1 cellular context compared by ENCODE assay signal in genomic region chr4:22515145-22515887, GRCh38.
A peak's percentile ranks its signal among the peaks of the same experiment; 100 is the strongest.
TF ChIP-seq lines count a peak whose summit lies in the region.

No MANE protein-coding gene starts in this region.

TF ChIP-seq in HepG2, 621 proteins besides CTCF, POLR2A, EP300 and RAD21 (continued from another document and continues in another):
- TF ChIP-seq, protein P1, sequence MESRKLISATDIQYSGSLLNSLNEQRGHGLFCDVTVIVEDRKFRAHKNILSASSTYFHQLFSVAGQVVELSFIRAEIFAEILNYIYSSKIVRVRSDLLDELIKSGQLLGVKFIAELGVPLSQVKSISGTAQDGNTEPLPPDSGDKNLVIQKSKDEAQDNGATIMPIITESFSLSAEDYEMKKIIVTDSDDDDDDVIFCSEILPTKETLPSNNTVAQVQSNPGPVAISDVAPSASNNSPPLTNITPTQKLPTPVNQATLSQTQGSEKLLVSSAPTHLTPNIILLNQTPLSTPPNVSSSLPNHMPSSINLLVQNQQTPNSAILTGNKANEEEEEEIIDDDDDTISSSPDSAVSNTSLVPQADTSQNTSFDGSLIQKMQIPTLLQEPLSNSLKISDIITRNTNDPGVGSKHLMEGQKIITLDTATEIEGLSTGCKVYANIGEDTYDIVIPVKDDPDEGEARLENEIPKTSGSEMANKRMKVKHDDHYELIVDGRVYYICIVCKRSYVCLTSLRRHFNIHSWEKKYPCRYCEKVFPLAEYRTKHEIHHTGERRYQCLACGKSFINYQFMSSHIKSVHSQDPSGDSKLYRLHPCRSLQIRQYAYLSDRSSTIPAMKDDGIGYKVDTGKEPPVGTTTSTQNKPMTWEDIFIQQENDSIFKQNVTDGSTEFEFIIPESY (CRISPR knock-in tag; IDR thresholded peaks at IDR 0.05), result no peak; the same call in 1 of the 2 replicates
- TF ChIP-seq ISX (CRISPR knock-in tag; conservative IDR thresholded peaks at IDR 0.05) (peak; percentile 76; the same call in 1 of the 2 replicates), SP140L (CRISPR knock-in tag; IDR thresholded peaks at IDR 0.05; ENCODE audit: borderline replicate concordance) (no peak), ZBTB7B (CRISPR knock-in tag; IDR thresholded peaks at IDR 0.05) (peak; percentile 50; the same call in 1 of the 2 replicates), ZSCAN21 (CRISPR knock-in tag; IDR thresholded peaks at IDR 0.05; ENCODE audit: borderline replicate concordance) (peak; percentile 27; the same call in 1 of the 2 replicates), MTF1 (CRISPR knock-in tag; IDR thresholded peaks at IDR 0.05) (no peak), CBX1 (IDR thresholded peaks at IDR 0.05; ENCODE audit: low read depth) (no peak), RELA (CRISPR knock-in tag; IDR thresholded peaks at IDR 0.05) (no peak), ZFX (CRISPR knock-in tag; IDR thresholded peaks at IDR 0.05; ENCODE audit: low read depth) (no peak; the same call in 1 of the 2 replicates), KAT8 (CRISPR knock-in tag; IDR thresholded peaks at IDR 0.05) (peak; percentile 32; the same call in 1 of the 2 replicates), ZNF589 (CRISPR knock-in tag; conservative IDR thresholded peaks at IDR 0.05) (no peak), PRDM4 (CRISPR knock-in tag; IDR thresholded peaks at IDR 0.05; ENCODE audit: borderline replicate concordance) (no peak), CREB1 (IDR thresholded peaks at IDR 0.05) (no peak), CREB1 (CRISPR knock-in tag; IDR thresholded peaks at IDR 0.05) (peak; percentile 15), ZNF335 (CRISPR knock-in tag; IDR thresholded peaks at IDR 0.05) (no peak), SOX13 (IDR thresholded peaks at IDR 0.05) (0 out of 2 replicates have a peak, but pooled peaks have one; percentile 19), SOX13 (CRISPR knock-in tag; conservative IDR thresholded peaks at IDR 0.05 in 1 of 2, IDR thresholded peaks at IDR 0.05 in 1 of 2) (peak in 1 of 2 experiments; percentile 43; a peak in 1 of 4 replicates), ZNF430 (CRISPR knock-in tag; IDR thresholded peaks at IDR 0.05) (0 out of 2 replicates have a peak, but pooled peaks have one; percentile 21), MAFG (CRISPR knock-in tag; IDR thresholded peaks at IDR 0.05) (no peak), ZNF329 (CRISPR knock-in tag; IDR thresholded peaks at IDR 0.05; ENCODE audit: low read depth) (no peak), ADNP (CRISPR knock-in tag; IDR thresholded peaks at IDR 0.05) (no peak), ZNF10 (CRISPR knock-in tag; IDR thresholded peaks at IDR 0.05; ENCODE audit: borderline replicate concordance, low read depth) (no peak), ZNF563 (CRISPR knock-in tag; IDR thresholded peaks at IDR 0.05) (no peak), GFI1 (CRISPR knock-in tag; IDR thresholded peaks at IDR 0.05; ENCODE audit: borderline replicate concordance) (no peak), HNF1B (CRISPR knock-in tag; IDR thresholded peaks at IDR 0.05) (0 out of 2 replicates have a peak, but pooled peaks have one; percentile 4)
- TF ChIP-seq, protein P2, sequence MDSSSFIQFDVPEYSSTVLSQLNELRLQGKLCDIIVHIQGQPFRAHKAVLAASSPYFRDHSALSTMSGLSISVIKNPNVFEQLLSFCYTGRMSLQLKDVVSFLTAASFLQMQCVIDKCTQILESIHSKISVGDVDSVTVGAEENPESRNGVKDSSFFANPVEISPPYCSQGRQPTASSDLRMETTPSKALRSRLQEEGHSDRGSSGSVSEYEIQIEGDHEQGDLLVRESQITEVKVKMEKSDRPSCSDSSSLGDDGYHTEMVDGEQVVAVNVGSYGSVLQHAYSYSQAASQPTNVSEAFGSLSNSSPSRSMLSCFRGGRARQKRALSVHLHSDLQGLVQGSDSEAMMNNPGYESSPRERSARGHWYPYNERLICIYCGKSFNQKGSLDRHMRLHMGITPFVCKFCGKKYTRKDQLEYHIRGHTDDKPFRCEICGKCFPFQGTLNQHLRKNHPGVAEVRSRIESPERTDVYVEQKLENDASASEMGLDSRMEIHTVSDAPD (CRISPR knock-in tag; IDR thresholded peaks at IDR 0.05), result no peak
- TF ChIP-seq, protein P3, sequence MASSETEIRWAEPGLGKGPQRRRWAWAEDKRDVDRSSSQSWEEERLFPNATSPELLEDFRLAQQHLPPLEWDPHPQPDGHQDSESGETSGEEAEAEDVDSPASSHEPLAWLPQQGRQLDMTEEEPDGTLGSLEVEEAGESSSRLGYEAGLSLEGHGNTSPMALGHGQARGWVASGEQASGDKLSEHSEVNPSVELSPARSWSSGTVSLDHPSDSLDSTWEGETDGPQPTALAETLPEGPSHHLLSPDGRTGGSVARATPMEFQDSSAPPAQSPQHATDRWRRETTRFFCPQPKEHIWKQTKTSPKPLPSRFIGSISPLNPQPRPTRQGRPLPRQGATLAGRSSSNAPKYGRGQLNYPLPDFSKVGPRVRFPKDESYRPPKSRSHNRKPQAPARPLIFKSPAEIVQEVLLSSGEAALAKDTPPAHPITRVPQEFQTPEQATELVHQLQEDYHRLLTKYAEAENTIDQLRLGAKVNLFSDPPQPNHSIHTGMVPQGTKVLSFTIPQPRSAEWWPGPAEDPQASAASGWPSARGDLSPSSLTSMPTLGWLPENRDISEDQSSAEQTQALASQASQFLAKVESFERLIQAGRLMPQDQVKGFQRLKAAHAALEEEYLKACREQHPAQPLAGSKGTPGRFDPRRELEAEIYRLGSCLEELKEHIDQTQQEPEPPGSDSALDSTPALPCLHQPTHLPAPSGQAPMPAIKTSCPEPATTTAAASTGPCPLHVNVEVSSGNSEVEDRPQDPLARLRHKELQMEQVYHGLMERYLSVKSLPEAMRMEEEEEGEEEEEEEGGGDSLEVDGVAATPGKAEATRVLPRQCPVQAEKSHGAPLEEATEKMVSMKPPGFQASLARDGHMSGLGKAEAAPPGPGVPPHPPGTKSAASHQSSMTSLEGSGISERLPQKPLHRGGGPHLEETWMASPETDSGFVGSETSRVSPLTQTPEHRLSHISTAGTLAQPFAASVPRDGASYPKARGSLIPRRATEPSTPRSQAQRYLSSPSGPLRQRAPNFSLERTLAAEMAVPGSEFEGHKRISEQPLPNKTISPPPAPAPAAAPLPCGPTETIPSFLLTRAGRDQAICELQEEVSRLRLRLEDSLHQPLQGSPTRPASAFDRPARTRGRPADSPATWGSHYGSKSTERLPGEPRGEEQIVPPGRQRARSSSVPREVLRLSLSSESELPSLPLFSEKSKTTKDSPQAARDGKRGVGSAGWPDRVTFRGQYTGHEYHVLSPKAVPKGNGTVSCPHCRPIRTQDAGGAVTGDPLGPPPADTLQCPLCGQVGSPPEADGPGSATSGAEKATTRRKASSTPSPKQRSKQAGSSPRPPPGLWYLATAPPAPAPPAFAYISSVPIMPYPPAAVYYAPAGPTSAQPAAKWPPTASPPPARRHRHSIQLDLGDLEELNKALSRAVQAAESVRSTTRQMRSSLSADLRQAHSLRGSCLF (CRISPR knock-in tag; IDR thresholded peaks at IDR 0.05; ENCODE audit: borderline replicate concordance), result no peak
- TF ChIP-seq, protein P4, sequence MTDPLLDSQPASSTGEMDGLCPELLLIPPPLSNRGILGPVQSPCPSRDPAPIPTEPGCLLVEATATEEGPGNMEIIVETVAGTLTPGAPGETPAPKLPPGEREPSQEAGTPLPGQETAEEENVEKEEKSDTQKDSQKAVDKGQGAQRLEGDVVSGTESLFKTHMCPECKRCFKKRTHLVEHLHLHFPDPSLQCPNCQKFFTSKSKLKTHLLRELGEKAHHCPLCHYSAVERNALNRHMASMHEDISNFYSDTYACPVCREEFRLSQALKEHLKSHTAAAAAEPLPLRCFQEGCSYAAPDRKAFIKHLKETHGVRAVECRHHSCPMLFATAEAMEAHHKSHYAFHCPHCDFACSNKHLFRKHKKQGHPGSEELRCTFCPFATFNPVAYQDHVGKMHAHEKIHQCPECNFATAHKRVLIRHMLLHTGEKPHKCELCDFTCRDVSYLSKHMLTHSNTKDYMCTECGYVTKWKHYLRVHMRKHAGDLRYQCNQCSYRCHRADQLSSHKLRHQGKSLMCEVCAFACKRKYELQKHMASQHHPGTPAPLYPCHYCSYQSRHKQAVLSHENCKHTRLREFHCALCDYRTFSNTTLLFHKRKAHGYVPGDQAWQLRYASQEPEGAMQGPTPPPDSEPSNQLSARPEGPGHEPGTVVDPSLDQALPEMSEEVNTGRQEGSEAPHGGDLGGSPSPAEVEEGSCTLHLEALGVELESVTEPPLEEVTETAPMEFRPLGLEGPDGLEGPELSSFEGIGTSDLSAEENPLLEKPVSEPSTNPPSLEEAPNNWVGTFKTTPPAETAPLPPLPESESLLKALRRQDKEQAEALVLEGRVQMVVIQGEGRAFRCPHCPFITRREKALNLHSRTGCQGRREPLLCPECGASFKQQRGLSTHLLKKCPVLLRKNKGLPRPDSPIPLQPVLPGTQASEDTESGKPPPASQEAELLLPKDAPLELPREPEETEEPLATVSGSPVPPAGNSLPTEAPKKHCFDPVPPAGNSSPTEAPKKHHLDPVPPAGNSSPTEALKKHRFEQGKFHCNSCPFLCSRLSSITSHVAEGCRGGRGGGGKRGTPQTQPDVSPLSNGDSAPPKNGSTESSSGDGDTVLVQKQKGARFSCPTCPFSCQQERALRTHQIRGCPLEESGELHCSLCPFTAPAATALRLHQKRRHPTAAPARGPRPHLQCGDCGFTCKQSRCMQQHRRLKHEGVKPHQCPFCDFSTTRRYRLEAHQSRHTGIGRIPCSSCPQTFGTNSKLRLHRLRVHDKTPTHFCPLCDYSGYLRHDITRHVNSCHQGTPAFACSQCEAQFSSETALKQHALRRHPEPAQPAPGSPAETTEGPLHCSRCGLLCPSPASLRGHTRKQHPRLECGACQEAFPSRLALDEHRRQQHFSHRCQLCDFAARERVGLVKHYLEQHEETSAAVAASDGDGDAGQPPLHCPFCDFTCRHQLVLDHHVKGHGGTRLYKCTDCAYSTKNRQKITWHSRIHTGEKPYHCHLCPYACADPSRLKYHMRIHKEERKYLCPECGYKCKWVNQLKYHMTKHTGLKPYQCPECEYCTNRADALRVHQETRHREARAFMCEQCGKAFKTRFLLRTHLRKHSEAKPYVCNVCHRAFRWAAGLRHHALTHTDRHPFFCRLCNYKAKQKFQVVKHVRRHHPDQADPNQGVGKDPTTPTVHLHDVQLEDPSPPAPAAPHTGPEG (CRISPR knock-in tag; IDR thresholded peaks at IDR 0.05), result peak; percentile 42
- TF ChIP-seq, protein P5, sequence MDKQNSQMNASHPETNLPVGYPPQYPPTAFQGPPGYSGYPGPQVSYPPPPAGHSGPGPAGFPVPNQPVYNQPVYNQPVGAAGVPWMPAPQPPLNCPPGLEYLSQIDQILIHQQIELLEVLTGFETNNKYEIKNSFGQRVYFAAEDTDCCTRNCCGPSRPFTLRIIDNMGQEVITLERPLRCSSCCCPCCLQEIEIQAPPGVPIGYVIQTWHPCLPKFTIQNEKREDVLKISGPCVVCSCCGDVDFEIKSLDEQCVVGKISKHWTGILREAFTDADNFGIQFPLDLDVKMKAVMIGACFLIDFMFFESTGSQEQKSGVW (CRISPR knock-in tag; IDR thresholded peaks at IDR 0.05; ENCODE audit: borderline replicate concordance), result no peak
- TF ChIP-seq, protein P6, sequence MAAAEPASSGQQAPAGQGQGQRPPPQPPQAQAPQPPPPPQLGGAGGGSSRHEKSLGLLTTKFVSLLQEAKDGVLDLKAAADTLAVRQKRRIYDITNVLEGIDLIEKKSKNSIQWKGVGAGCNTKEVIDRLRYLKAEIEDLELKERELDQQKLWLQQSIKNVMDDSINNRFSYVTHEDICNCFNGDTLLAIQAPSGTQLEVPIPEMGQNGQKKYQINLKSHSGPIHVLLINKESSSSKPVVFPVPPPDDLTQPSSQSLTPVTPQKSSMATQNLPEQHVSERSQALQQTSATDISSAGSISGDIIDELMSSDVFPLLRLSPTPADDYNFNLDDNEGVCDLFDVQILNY (CRISPR knock-in tag; conservative IDR thresholded peaks at IDR 0.05), result no peak
- TF ChIP-seq, protein P7, sequence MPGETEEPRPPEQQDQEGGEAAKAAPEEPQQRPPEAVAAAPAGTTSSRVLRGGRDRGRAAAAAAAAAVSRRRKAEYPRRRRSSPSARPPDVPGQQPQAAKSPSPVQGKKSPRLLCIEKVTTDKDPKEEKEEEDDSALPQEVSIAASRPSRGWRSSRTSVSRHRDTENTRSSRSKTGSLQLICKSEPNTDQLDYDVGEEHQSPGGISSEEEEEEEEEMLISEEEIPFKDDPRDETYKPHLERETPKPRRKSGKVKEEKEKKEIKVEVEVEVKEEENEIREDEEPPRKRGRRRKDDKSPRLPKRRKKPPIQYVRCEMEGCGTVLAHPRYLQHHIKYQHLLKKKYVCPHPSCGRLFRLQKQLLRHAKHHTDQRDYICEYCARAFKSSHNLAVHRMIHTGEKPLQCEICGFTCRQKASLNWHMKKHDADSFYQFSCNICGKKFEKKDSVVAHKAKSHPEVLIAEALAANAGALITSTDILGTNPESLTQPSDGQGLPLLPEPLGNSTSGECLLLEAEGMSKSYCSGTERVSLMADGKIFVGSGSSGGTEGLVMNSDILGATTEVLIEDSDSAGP (CRISPR knock-in tag; IDR thresholded peaks at IDR 0.05; ENCODE audit: borderline replicate concordance), result peak; percentile 49; the same call in 1 of the 2 replicates
